In genomic region chr11:88535916-88536547, GRCh38 we compare ENCODE assay signal across 8 cellular contexts.
DNase-seq lines count a peak whose midpoint lies in the region; ATAC-seq lines count a peak whose summit lies in the region.

No MANE protein-coding gene starts in this region.

- WGBS in mesendoderm (ENCODE audit: extremely low coverage, insufficient coverage, low lambda C conversion rate), result 100% methylated on average over 1 of the region's 2 CpGs

- no peaks in the 10 kb centered on the region for H3K27me3 ChIP-seq in mesendoderm (ENCODE audit: insufficient read depth, low read length, poor library complexity)
- H3K27me3 ChIP-seq in CD4-positive, alpha-beta memory T cell (ENCODE audit: insufficient read depth, low read length), result no peaks in the 10 kb centered on the region

- H3K56ac ChIP-seq in mesendoderm (ENCODE audit: low read length), result no peak overlapping the region

- H3K4ac ChIP-seq in mesendoderm (ENCODE audit: low read depth, low read length), result no peak overlapping the region

- no peak overlapping the region for H2BK5ac ChIP-seq in mesendoderm (ENCODE audit: low read length)

- no peak overlapping the region for H3K9ac ChIP-seq in mesendoderm (ENCODE audit: low read length)

- H2BK120ac ChIP-seq in mesendoderm (ENCODE audit: low read depth, low read length), result no peak overlapping the region

- H3K4me3 Mint-ChIP-seq in T-helper 1 cell treated with Interleukin-12 subunit alpha and Interleukin-12 subunit beta and Interleukin-4 antibody, amounts not matched to agents 30 μg/mL and 1 μg/mL, for 36 hours, result no peak overlapping the region
- H3K4me3 Mint-ChIP-seq in CD4-positive, alpha-beta memory T cell, result no peak overlapping the region

- ATAC-seq in GM18861 (IDR thresholded peaks at IDR 0.05; ENCODE audit: unreplicated experiment), result peak; percentile 95
- ATAC-seq in HG02970 (IDR thresholded peaks at IDR 0.05; ENCODE audit: low FRiP score, unreplicated experiment), result peak; percentile 62
- no peak for ATAC-seq in GM21367 (IDR thresholded peaks at IDR 0.05; ENCODE audit: unreplicated experiment)

- no peak overlapping the region for H3K4me2 ChIP-seq in mesendoderm (ENCODE audit: low read length)

- H3K23ac ChIP-seq in mesendoderm (ENCODE audit: low read length), result no peak overlapping the region

- DNase-seq in mesendoderm, result peak; percentile 50
- no peak for DNase-seq in stimulated activated CD4-positive, alpha-beta T cell treated with anti-CD3 and anti-CD28 coated beads, Interleukin-4, amount 100 ng/mL, for 1 hour
- DNase-seq in CD4-positive, alpha-beta memory T cell, result no peak
- DNase-seq in NCI-H187 treated with DMSO at 0.1 percent for 48 hours (lab: John Stamatoyannopoulos, UW), result no peak

- H2BK15ac ChIP-seq in mesendoderm (replicated peaks; ENCODE audit: low read depth), result no peak overlapping the region

- peaks cover 17% of the 10 kb centered on the region for H3K4me1 Mint-ChIP-seq in T-helper 1 cell treated with Interleukin-12 subunit alpha and Interleukin-12 subunit beta and Interleukin-4 antibody, amounts not matched to agents 30 μg/mL and 1 μg/mL, for 36 hours (ENCODE audit: low read depth)
- H3K4me1 Mint-ChIP-seq in CD4-positive, alpha-beta memory T cell, result no peaks in the 10 kb centered on the region

- H3K27ac Mint-ChIP-seq in T-helper 1 cell treated with Interleukin-12 subunit alpha and Interleukin-12 subunit beta and Interleukin-4 antibody, amounts not matched to agents 30 μg/mL and 1 μg/mL, for 36 hours, result peak overlapping the region; percentile 17
- no peak overlapping the region for H3K27ac Mint-ChIP-seq in CD4-positive, alpha-beta memory T cell

- no peak overlapping the region for H3K18ac ChIP-seq in mesendoderm (ENCODE audit: low read length)

- no peaks in the 10 kb centered on the region for H3K4me1 ChIP-seq in mesendoderm (ENCODE audit: control insufficient read depth, low read depth, low read length)
- no peaks in the 10 kb centered on the region for H3K4me1 ChIP-seq in CD4-positive, alpha-beta memory T cell (ENCODE audit: insufficient read depth, low read length)

- no peak overlapping the region for H4K8ac ChIP-seq in mesendoderm (ENCODE audit: low read depth, low read length)

- no peak overlapping the region for H3K27ac ChIP-seq in mesendoderm (ENCODE audit: low read depth, low read length)
- no peak overlapping the region for H3K27ac ChIP-seq in CD4-positive, alpha-beta memory T cell (ENCODE audit: low read depth, low read length)

- H2AK5ac ChIP-seq in mesendoderm (ENCODE audit: low read length), result no peak overlapping the region

- no peaks in the 10 kb centered on the region for H3K79me2 ChIP-seq in mesendoderm (ENCODE audit: control insufficient read depth, insufficient read depth, low read length)

- H3K27me3 Mint-ChIP-seq in T-helper 1 cell treated with Interleukin-12 subunit alpha and Interleukin-12 subunit beta and Interleukin-4 antibody, amounts not matched to agents 30 μg/mL and 1 μg/mL, for 36 hours (ENCODE audit: low read depth), result no peaks in the 10 kb centered on the region
- H3K27me3 Mint-ChIP-seq in CD4-positive, alpha-beta memory T cell, result peaks cover 0 to 1% of the 10 kb centered on the region in 2 donors

- H3K79me1 ChIP-seq in mesendoderm (ENCODE audit: low read length), result no peaks in the 10 kb centered on the region

- no peak overlapping the region for H3K4me3 ChIP-seq in mesendoderm (ENCODE audit: low read length)
- no peak overlapping the region for H3K4me3 ChIP-seq in CD4-positive, alpha-beta memory T cell (ENCODE audit: low read length in 2 of 2)

- H3K36me3 ChIP-seq in mesendoderm (ENCODE audit: control insufficient read depth, insufficient read depth, low read length), result no peaks in the 10 kb centered on the region
- no peaks in the 10 kb centered on the region for H3K36me3 ChIP-seq in CD4-positive, alpha-beta memory T cell (ENCODE audit: insufficient read depth, low read length)

- H4K5ac ChIP-seq in mesendoderm (ENCODE audit: low read length), result no peak overlapping the region

- H3K9me3 Mint-ChIP-seq in T-helper 1 cell treated with Interleukin-12 subunit alpha and Interleukin-12 subunit beta and Interleukin-4 antibody, amounts not matched to agents 30 μg/mL and 1 μg/mL, for 36 hours, result peaks cover 9% of the 10 kb centered on the region
- H3K9me3 Mint-ChIP-seq in CD4-positive, alpha-beta memory T cell, result peaks cover 0 to 1% (median 0%) of the 10 kb centered on the region in 8 donors

- no peaks in the 10 kb centered on the region for H3K36me3 Mint-ChIP-seq in T-helper 1 cell treated with Interleukin-12 subunit alpha and Interleukin-12 subunit beta and Interleukin-4 antibody, amounts not matched to agents 30 μg/mL and 1 μg/mL, for 36 hours (ENCODE audit: low read depth)
- H3K36me3 Mint-ChIP-seq in CD4-positive, alpha-beta memory T cell, result no peaks in the 10 kb centered on the region

- POLR2A ChIA-PET in CD4-positive, alpha-beta memory T cell (lab: Charles Lee; ENCODE audit: partially characterized antibody), result no interaction called here

- intact Hi-C loops in CD4-positive, alpha-beta memory T cell (cut with micrococcal nuclease), result no loop called here

- H3K9me3 ChIP-seq in CD4-positive, alpha-beta memory T cell (ENCODE audit: control insufficient read depth in 1 of 2, low read length in 2 of 2), result no peaks in the 10 kb centered on the region

- CTCF ChIA-PET in CD4-positive, alpha-beta memory T cell (lab: Charles Lee; ENCODE audit: partially characterized antibody), result interaction anchor here (1.0 to 2.3 kb wide), 5 partner anchors 8 to 433 kb away, joined by 3 to 10 read pairs (median 3); no protein-coding TSS in a partner anchor
